26 cellular contexts compared by ENCODE assay signal in genomic region chr1:170230323-170230722, GRCh38.
DNase-seq lines count a peak whose midpoint lies in the region; ATAC-seq, FAIRE-seq and TF ChIP-seq lines count a peak whose summit lies in the region.
"Had no signal": no experiment of that assay in that cellular context is flagged by ENCODE, and none has a peak within 500 bp of the region (broad histone marks: within the 10 kb centered on the region; RNA-seq: fewer than 3 reads in every experiment).

No MANE protein-coding gene starts in this region.

- H4K20me1 ChIP-seq in IMR-90 (ENCODE audit: insufficient read depth, low read length) (no peaks in the 10 kb centered on the region), neural progenitor cell (ENCODE audit: low read depth) (no peaks in the 10 kb centered on the region)
- H4K20me1 ChIP-seq: BLaER1 had no signal

- no peak overlapping the region for H3K23ac ChIP-seq in IMR-90 (ENCODE audit: low read depth, low read length)

- H2BK20ac ChIP-seq in IMR-90 (ENCODE audit: low read depth, low read length): no peak overlapping the region

- H3K4me3 ChIP-seq in IMR-90 (ENCODE audit: insufficient read depth, low read depth, low read length) (no peak overlapping the region), neural progenitor cell (no peak overlapping the region)
- H3K4me3 ChIP-seq: BLaER1, GM12878 had no signal

- H3K4me2 ChIP-seq in IMR-90 (ENCODE audit: low read depth, low read length) (no peak overlapping the region), neural progenitor cell (no peak overlapping the region)
- H3K4me2 ChIP-seq: BLaER1 had no signal

- no peaks in the 10 kb centered on the region for H3K79me1 ChIP-seq in IMR-90 (ENCODE audit: low read depth in 1 of 2, low read length in 2 of 2)

- CTCF ChIA-PET in IMR-90 (lab: Yijun Ruan, JAX): no interaction called here

- H3K27ac ChIP-seq in IMR-90 (ENCODE audit: insufficient read depth, low read length) (no peak overlapping the region), neural progenitor cell (no peak overlapping the region)
- H3K27ac ChIP-seq: BLaER1 had no signal

- no peak overlapping the region for H3K4me3 Mint-ChIP-seq in neural progenitor cell
- H3K4me3 Mint-ChIP-seq: CD14-positive monocyte; CD4-positive, alpha-beta T cell; CD8-positive, alpha-beta T cell had no signal

- H2BK5ac ChIP-seq in IMR-90 (ENCODE audit: low read depth, low read length, poor library complexity, severe bottlenecking): no peak overlapping the region

- H3K18ac ChIP-seq in IMR-90 (ENCODE audit: low read depth, low read length): no peak overlapping the region

- no peak overlapping the region for H3K56ac ChIP-seq in IMR-90 (ENCODE audit: extremely low read depth, insufficient read depth, low read length)

- intact Hi-C loops in IMR-90 (cut with micrococcal nuclease): loop anchor here (5.0 kb wide), 1 partner anchor 708 kb away; no protein-coding TSS in a partner anchor

- no peaks in the 10 kb centered on the region for H3F3A ChIP-seq in neural progenitor cell (ENCODE audit: low read depth)

- H2AK5ac ChIP-seq in IMR-90 (ENCODE audit: low read depth, low read length): no peak overlapping the region

- H3K9ac ChIP-seq in IMR-90 (ENCODE audit: low read depth, low read length) (no peak overlapping the region), neural progenitor cell (no peak overlapping the region)
- H3K9ac ChIP-seq: BLaER1 had no signal

- no peak overlapping the region for H2AK9ac ChIP-seq in IMR-90 (replicated peaks; ENCODE audit: low read depth, low read length, poor library complexity)

- no peaks in the 10 kb centered on the region for H3K36me3 Mint-ChIP-seq in neural progenitor cell
- H3K36me3 Mint-ChIP-seq: CD14-positive monocyte; CD8-positive, alpha-beta T cell had no signal

- H3K9me3 Mint-ChIP-seq in neural progenitor cell: no peaks in the 10 kb centered on the region
- H3K9me3 Mint-ChIP-seq: CD4-positive, alpha-beta T cell; CD8-positive, alpha-beta T cell had no signal

- POLR2A ChIA-PET in IMR-90 (lab: Charles Lee; ENCODE audit: unreplicated experiment): no interaction called here

- no peak overlapping the region for H2AFZ ChIP-seq in IMR-90 (replicated peaks; ENCODE audit: low read length, poor library complexity)
- no peak overlapping the region for H2AFZ ChIP-seq in neural progenitor cell (replicated peaks)

- H4K5ac ChIP-seq in IMR-90 (ENCODE audit: low read depth, low read length): no peak overlapping the region

- no peak overlapping the region for H4K8ac ChIP-seq in IMR-90 (ENCODE audit: low read depth in 2 of 2, low read length in 2 of 2)

- TF ChIP-seq POLR2A in IMR-90 (IDR thresholded peaks at IDR 0.05; ENCODE audit: low read depth, low read length): no peak

- in situ Hi-C loops in IMR-90 (cut with MboI; ENCODE audit: low sequenced_read_pairs): no loop called here

- H3K4me1 ChIP-seq in IMR-90 (ENCODE audit: control insufficient read depth, insufficient read depth, low read length): no peaks in the 10 kb centered on the region
- H3K4me1 ChIP-seq in neural progenitor cell: no peaks in the 10 kb centered on the region
- H3K4me1 ChIP-seq: BE2C, BLaER1, Caco-2 had no signal

- no CpG with 5 or more reads among the region's 1 CpG for WGBS in IMR-90 (ENCODE audit: extremely low coverage in 2 of 2, insufficient read length in 1 of 2), 2 experiments

- H3K14ac ChIP-seq in IMR-90 (replicated peaks; ENCODE audit: low read depth, low read length): no peak overlapping the region

- H3K4ac ChIP-seq in IMR-90 (ENCODE audit: low read depth, low read length): no peak overlapping the region

- no peak for TF ChIP-seq RAD21 in IMR-90 (IDR thresholded peaks at IDR 0.05; ENCODE audit: low read length)

- ATAC-seq in IMR-90 (ENCODE audit: low read depth) (no peak), HG02759 (IDR thresholded peaks at IDR 0.05; ENCODE audit: unreplicated experiment) (no peak)
- ATAC-seq: CD8-positive, alpha-beta T cell; GM12878 had no signal

- no peak overlapping the region for H2BK120ac ChIP-seq in IMR-90 (ENCODE audit: low read depth, low read length)

- peaks cover 2% of the 10 kb centered on the region for H3K27me3 Mint-ChIP-seq in neural progenitor cell (ENCODE audit: insufficient read depth, low read depth)

- no peaks in the 10 kb centered on the region for H3K36me3 ChIP-seq in IMR-90 (ENCODE audit: control insufficient read depth, insufficient read depth, low read length)
- H3K36me3 ChIP-seq in neural progenitor cell: no peaks in the 10 kb centered on the region
- H3K36me3 ChIP-seq: BE2C, BLaER1 had no signal

- H3K27me3 ChIP-seq in IMR-90 (ENCODE audit: control insufficient read depth, insufficient read depth, low read length) (no peaks in the 10 kb centered on the region), neural progenitor cell (no peaks in the 10 kb centered on the region)
- H3K27me3 ChIP-seq: BE2C, BLaER1 had no signal

- H3K27ac Mint-ChIP-seq in neural progenitor cell: no peak overlapping the region
- H3K27ac Mint-ChIP-seq: CD14-positive monocyte; CD4-positive, alpha-beta T cell; CD8-positive, alpha-beta T cell had no signal

- no peaks in the 10 kb centered on the region for H3K9me3 ChIP-seq in IMR-90 (ENCODE audit: control insufficient read depth, insufficient read depth, low read length)
- no peaks in the 10 kb centered on the region for H3K9me3 ChIP-seq in neural progenitor cell (ENCODE audit: low read depth)
- H3K9me3 ChIP-seq: BE2C, BLaER1, Caco-2 had no signal

- TF ChIP-seq CTCF in D721Med (IDR thresholded peaks at IDR 0.05; ENCODE audit: insufficient read depth, missing control alignments) (no peak), IMR-90 (conservative IDR thresholded peaks at IDR 0.05; ENCODE audit: low read depth, low read length) (no peak), neural progenitor cell (IDR thresholded peaks at IDR 0.05) (no peak)

- no peaks in the 10 kb centered on the region for H3K79me2 ChIP-seq in neural progenitor cell (ENCODE audit: low read depth)

- H2BK15ac ChIP-seq in IMR-90 (ENCODE audit: low read depth, low read length): no peak overlapping the region

- DNase-seq in D721Med (ENCODE audit: insufficient read length, low spot score): no peak
- no peak for DNase-seq in IMR-90
- no peak for DNase-seq in neural progenitor cell (ENCODE audit: low spot score)
- DNase-seq in CD1c-positive myeloid dendritic cell (ENCODE audit: extremely low spot score): no peak
- DNase-seq: 8988T; ACHN; BE2C; C1 segment of cervical spinal cord; Caco-2; Calu3; CD4-positive, alpha-beta T cell; CD8-positive, alpha-beta T cell; DMS 273 treated with DMSO at 0.1 percent for 48 hours; DMS153; DMS53; DMS79; DND-41; EL; GDM1 had no signal

- FAIRE-seq in D721Med (lab: Jason Lieb, UNC) (peak; percentile 25), TTC549 (lab: Jason Lieb, UNC) (peak; percentile 46)
- FAIRE-seq: GM12878, GM12892, GM18507 had no signal

- no TSS peak for BruUV-seq in IMR-90 (replicated peaks; lab: Mats Ljungman, UMichigan)

- no peaks in the 10 kb centered on the region for H3K9me1 ChIP-seq in IMR-90 (ENCODE audit: insufficient read depth, low read length)

- dilution Hi-C loops in IMR-90 (cut with HindIII; ENCODE audit: low sequenced_read_pairs, unreplicated experiment): no loop called here

- H3K4me1 Mint-ChIP-seq in neural progenitor cell: no peaks in the 10 kb centered on the region
- H3K4me1 Mint-ChIP-seq: CD14-positive monocyte had no signal

- H4K91ac ChIP-seq in IMR-90 (ENCODE audit: insufficient read depth, low read depth, low read length): no peak overlapping the region

TF ChIP-seq in IMR-90, 13 proteins besides CTCF, POLR2A, EP300 and RAD21:
- TF ChIP-seq SMC3 (IDR thresholded peaks at IDR 0.05; ENCODE audit: low read depth, low read length): no peak
- no peak for TF ChIP-seq RFX5 (IDR thresholded peaks at IDR 0.05; ENCODE audit: low read depth, low read length)
- TF ChIP-seq MAFK (IDR thresholded peaks at IDR 0.05; ENCODE audit: low read depth, low read length): peak; percentile 56
